ENCODE assay signal across 20 cellular contexts in genomic region chr11:107780775-107781174, GRCh38.
DNase-seq lines count a peak whose midpoint lies in the region; ATAC-seq and TF ChIP-seq lines count a peak whose summit lies in the region.
"Had no signal": no experiment of that assay in that cellular context is flagged by ENCODE, and none has a peak within 500 bp of the region (broad histone marks: within the 10 kb centered on the region; RNA-seq: fewer than 3 reads in every experiment).

No MANE protein-coding gene starts in this region.

- ATAC-seq in activated CD4-positive, alpha-beta T cell treated with anti-CD3 and anti-CD28 coated beads for 36 hours: no peak
- no peak for ATAC-seq in GM18517 (IDR thresholded peaks at IDR 0.05; ENCODE audit: unreplicated experiment)

- H3K27me3 Mint-ChIP-seq in activated CD4-positive, alpha-beta T cell treated with anti-CD3 and anti-CD28 coated beads for 36 hours: peaks cover 3% of the 10 kb centered on the region
- H3K27me3 Mint-ChIP-seq: progenitor cell of endocrine pancreas had no signal

- no peak overlapping the region for H3K4me3 Mint-ChIP-seq in activated CD4-positive, alpha-beta T cell treated with anti-CD3 and anti-CD28 coated beads for 36 hours
- H3K4me3 Mint-ChIP-seq: nephron had no signal

- H3K79me2 ChIP-seq in PC-9 (ENCODE audit: low read depth): no peaks in the 10 kb centered on the region

- POLR2A ChIA-PET in HEK293T (lab: Yijun Ruan, JAX) (no interaction called here), PC-9 (lab: Charles Lee; ENCODE audit: unreplicated experiment) (no interaction called here)
- POLR2A ChIA-PET in activated CD4-positive, alpha-beta T cell treated with anti-CD3 and anti-CD28 coated beads for 36 hours (lab: Charles Lee): no interaction called here

- H3K36me3 ChIP-seq in PC-9 (ENCODE audit: low read depth): no peaks in the 10 kb centered on the region
- H3K36me3 ChIP-seq: BLaER1, SJCRH30, thoracic aorta had no signal

- BruUV-seq in PC-9 (replicated peaks; lab: Mats Ljungman, UMichigan): no TSS peak

- H2AFZ ChIP-seq in PC-9: 0 out of 2 replicates have a peak overlapping the region, but pooled peaks have one; percentile 6

- no peaks in the 10 kb centered on the region for H3K9me3 Mint-ChIP-seq in activated CD4-positive, alpha-beta T cell treated with anti-CD3 and anti-CD28 coated beads for 36 hours (ENCODE audit: low read depth)
- H3K9me3 Mint-ChIP-seq: nephron had no signal

- no peak overlapping the region for H3K27ac Mint-ChIP-seq in activated CD4-positive, alpha-beta T cell treated with anti-CD3 and anti-CD28 coated beads for 36 hours

- TF ChIP-seq CTCF in PC-9 (conservative IDR thresholded peaks at IDR 0.05): no peak; the same call in 1 of the 2 replicates
- peak; percentile 2 for TF ChIP-seq CTCF in fibroblast of pulmonary artery (IDR thresholded peaks at IDR 0.05; ENCODE audit: low read length, missing control alignments)

- H3K4me3 ChIP-seq in PC-9 (no peak overlapping the region), fibroblast of pulmonary artery (replicated peaks; ENCODE audit: low read depth, low read length) (no peak overlapping the region)
- H3K4me3 ChIP-seq: BLaER1, SJCRH30, thoracic aorta had no signal

- no peak overlapping the region for H3K27ac ChIP-seq in PC-9
- H3K27ac ChIP-seq: BLaER1, SJCRH30, thoracic aorta had no signal

- no peaks in the 10 kb centered on the region for H4K20me1 ChIP-seq in PC-9 (ENCODE audit: insufficient read depth)
- H4K20me1 ChIP-seq: BLaER1 had no signal

- CTCF ChIA-PET in HEK293T (lab: Yijun Ruan, JAX): no interaction called here
- CTCF ChIA-PET in PC-9 (lab: Charles Lee): interaction anchor here (0.5 kb wide), 1 partner anchor 16 kb away, joined by 13 read pairs; no protein-coding TSS in a partner anchor
- CTCF ChIA-PET in activated CD4-positive, alpha-beta T cell treated with anti-CD3 and anti-CD28 coated beads for 36 hours (lab: Charles Lee): interaction anchor here (0.8 kb wide), 1 partner anchor 40 kb away, joined by 3 read pairs; no protein-coding TSS in a partner anchor

- H3K4me1 Mint-ChIP-seq in activated CD4-positive, alpha-beta T cell treated with anti-CD3 and anti-CD28 coated beads for 36 hours: peaks cover 10% of the 10 kb centered on the region

- DNase-seq in ELR (ENCODE audit: low read depth): peak; percentile 32
- no peak for DNase-seq in HEK293T (ENCODE audit: extremely low spot score)
- DNase-seq in PC-9: no peak
- DNase-seq in fibroblast of pulmonary artery (ENCODE audit: low read depth): no peak
- DNase-seq in NCI-H510A (lab: John Stamatoyannopoulos, UW): no peak
- no peak for DNase-seq in activated CD4-positive, alpha-beta T cell treated with anti-CD3 and anti-CD28 coated beads for 36 hours
- no peak for DNase-seq in NCI-H1048 (lab: John Stamatoyannopoulos, UW)
- DNase-seq: activated CD4-positive, alpha-beta T cell treated with anti-CD3 and anti-CD28 coated beads for 4 hours; central memory CD4-positive, alpha-beta T cell; effector memory CD4-positive, alpha-beta T cell; hippocampal formation; NCI-H1105 treated with DMSO at 0.1 percent for 48 hours; SJCRH30; small intestine; T1000 had no signal

- no peaks in the 10 kb centered on the region for H3K9me2 ChIP-seq in PC-9 (ENCODE audit: insufficient read depth)

- H3K27me3 ChIP-seq in PC-9 (ENCODE audit: insufficient read depth, low read depth): no peaks in the 10 kb centered on the region
- H3K27me3 ChIP-seq: BLaER1, SJCRH30 had no signal

- no peaks in the 10 kb centered on the region for H3K9me3 ChIP-seq in PC-9 (ENCODE audit: insufficient read depth, low read depth)
- H3K9me3 ChIP-seq: BLaER1, SJCRH30, thoracic aorta had no signal

- H3F3A ChIP-seq in PC-9 (ENCODE audit: insufficient read depth, low read depth): no peaks in the 10 kb centered on the region; the same call in 1 of the 2 replicates

- H3K4me1 ChIP-seq in PC-9 (replicated peaks; ENCODE audit: insufficient read depth): peaks cover 7% of the 10 kb centered on the region; the same call in 1 of the 2 replicates
- H3K4me1 ChIP-seq: BLaER1, SJCRH30 had no signal

- no peaks in the 10 kb centered on the region for H3K36me3 Mint-ChIP-seq in activated CD4-positive, alpha-beta T cell treated with anti-CD3 and anti-CD28 coated beads for 36 hours (ENCODE audit: low read depth)

- intact Hi-C loops in PC-9 (cut with micrococcal nuclease; ENCODE audit: unreplicated experiment): no loop called here
- intact Hi-C loops in activated CD4-positive, alpha-beta T cell treated with anti-CD3 and anti-CD28 coated beads for 36 hours (cut with DNase I, micrococcal nuclease): no loop called here

- H3K4me2 ChIP-seq in PC-9: no peak overlapping the region
- H3K4me2 ChIP-seq: BLaER1 had no signal

TF ChIP-seq in HEK293T, 16 proteins besides CTCF, POLR2A, EP300 and RAD21:
- TF ChIP-seq SP1 (IDR thresholded peaks at IDR 0.05): no peak
- TF ChIP-seq PKNOX1 (IDR thresholded peaks at IDR 0.05): peak; percentile 37; the same call in 1 of the 2 replicates
